21 cellular contexts compared by ENCODE assay signal in the genomic region with DNA sequence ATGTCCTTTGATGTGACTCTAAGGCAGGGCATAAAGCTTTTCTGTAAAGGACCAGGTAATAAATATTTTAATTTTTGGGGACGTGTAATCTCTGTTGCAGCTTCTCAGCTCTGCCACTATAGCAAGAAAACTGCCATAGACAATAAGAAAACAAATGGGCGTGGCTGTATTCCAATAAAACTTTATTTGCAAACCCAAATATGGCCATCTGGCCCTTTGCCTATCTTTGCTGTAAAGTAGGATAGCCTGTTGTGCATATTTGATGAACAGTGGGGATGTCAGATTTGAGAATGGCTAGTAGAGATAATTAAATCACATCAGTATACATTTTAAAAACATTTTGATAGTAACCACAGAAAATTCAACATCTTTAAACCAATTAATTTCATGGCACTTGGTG.
"Had no signal": no experiment of that assay in that cellular context is flagged by ENCODE, and none has a peak within 500 bp of the region (broad histone marks: within the 10 kb centered on the region; RNA-seq: fewer than 3 reads in every experiment).

No MANE protein-coding gene starts in this region.

- H3K9me3 ChIP-seq: SJSA1 had no signal

- H3K4me1 ChIP-seq: SJSA1 had no signal

- H3K27ac ChIP-seq: HL-60, SJSA1, SK-N-MC had no signal

- FAIRE-seq: RCC 7860 had no signal

- H3K36me3 ChIP-seq: SJSA1 had no signal

- H3K4me3 ChIP-seq: SJSA1, SK-N-MC had no signal

- DNase-seq: Karpas-422, KG1, MM.1S, NCI-H1105, NCI-H1417, NCI-H146, NCI-H1694 treated with DMSO at 0.1 percent for 48 hours, NCI-H1930, NCI-H2081, NCI-H2107, NCI-H345, NCI-H446 treated with DMSO at 0.1 percent for 48 hours, NCI-H510A treated with DMSO at 0.1 percent for 48 hours, NCI-H774, Right ventricle myocardium superior, RPMI8226, SIG-M5 had no signal

- H3K27me3 ChIP-seq: SJSA1 had no signal
